ENCODE assay signal across 13 cellular contexts in the genomic region with DNA sequence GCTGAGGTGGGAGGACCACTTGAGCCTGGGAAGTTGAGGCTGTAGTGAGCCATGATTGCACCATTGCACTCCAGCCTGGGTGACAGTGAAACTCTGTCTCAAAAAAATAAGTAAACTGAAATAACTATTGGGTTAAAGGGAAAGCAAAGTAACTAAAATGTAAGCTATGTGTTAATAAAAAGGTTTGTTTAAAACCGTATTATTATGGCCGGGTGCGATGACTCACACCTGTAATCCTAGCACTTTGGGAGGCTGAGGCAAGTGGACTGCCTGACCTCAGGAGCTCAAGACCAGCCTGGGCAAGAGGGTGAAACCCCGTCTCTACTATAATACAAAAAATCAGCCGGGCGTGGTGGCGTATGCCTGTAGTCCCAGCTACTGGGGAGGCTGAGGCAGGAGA. TPM values are rescaled to one million over a fixed set of nuclear protein-coding genes. Genes with fewer than 3 reads are reported as not detected.
DNase-seq lines count a peak whose midpoint lies in the region; ATAC-seq and TF ChIP-seq lines count a peak whose summit lies in the region.
"Had no signal": no experiment of that assay in that cellular context is flagged by ENCODE, and none has a peak within 500 bp of the region (broad histone marks: within the 10 kb centered on the region; RNA-seq: fewer than 3 reads in every experiment).

No MANE protein-coding gene starts in this region.

- H3K4me3 Mint-ChIP-seq in CD8-positive, alpha-beta T cell, result no peak overlapping the region
- no peak overlapping the region for H3K4me3 Mint-ChIP-seq in endodermal cell
- H3K4me3 Mint-ChIP-seq: CD14-positive monocyte; CD8-positive, alpha-beta memory T cell had no signal

- H3K9ac ChIP-seq in PC-3 (ENCODE audit: low read length) (no peak overlapping the region), endodermal cell (ENCODE audit: extremely low read depth, low read length, poor library complexity, severe bottlenecking) (no peak overlapping the region)

- no peak overlapping the region for H3K27ac ChIP-seq in CD8-positive, alpha-beta T cell (ENCODE audit: low read depth, low read length)
- H3K27ac ChIP-seq in PC-3 (ENCODE audit: low read length) (peak overlapping the region; percentile 53), endodermal cell (ENCODE audit: low read depth, low read length) (no peak overlapping the region), tibial nerve (no peak overlapping the region)
- H3K27ac ChIP-seq: HL-60 had no signal

- WGBS in endodermal cell (ENCODE audit: insufficient coverage in 1 of 2, insufficient read length in 1 of 2), 2 experiments, result 96 to 98% methylated on average over 6 to 7 of the region's 7 CpGs
- 89 to 96% methylated on average over 7 of the region's 7 CpGs for WGBS in tibial nerve, 2 donors

- CTCF ChIA-PET in CD8-positive, alpha-beta T cell (lab: Charles Lee), result interaction anchor here (1.2 kb wide), 1 partner anchor 155 kb away, joined by 3 read pairs; no protein-coding TSS in a partner anchor
- CTCF ChIA-PET in PC-3 (lab: Charles Lee), result no interaction called here

- H2AFZ ChIP-seq in PC-3 (ENCODE audit: low read length), result no peak overlapping the region

- peaks cover 7% of the 10 kb centered on the region for H3F3A ChIP-seq in PC-3 (ENCODE audit: low read length, unreplicated experiment)

- H3K4me1 Mint-ChIP-seq in CD8-positive, alpha-beta T cell (ENCODE audit: low read depth), result no peaks in the 10 kb centered on the region
- no peaks in the 10 kb centered on the region for H3K4me1 Mint-ChIP-seq in endodermal cell
- H3K4me1 Mint-ChIP-seq: CD14-positive monocyte; CD8-positive, alpha-beta memory T cell had no signal

- H3K9me2 ChIP-seq in PC-3 (replicated peaks; ENCODE audit: low read length), result no peaks in the 10 kb centered on the region

- peak overlapping the region; percentile 70 for H3K27ac Mint-ChIP-seq in CD8-positive, alpha-beta T cell
- no peak overlapping the region for H3K27ac Mint-ChIP-seq in endodermal cell

- H3K4me3 ChIP-seq in CD8-positive, alpha-beta T cell (ENCODE audit: low read depth, low read length), result no peak overlapping the region
- H3K4me3 ChIP-seq in PC-3 (ENCODE audit: low read length) (no peak overlapping the region), endodermal cell (ENCODE audit: low read length) (no peak overlapping the region), tibial nerve (no peak overlapping the region)
- H3K4me3 ChIP-seq: K562 had no signal

- no peak for TF ChIP-seq CTCF in CD8-positive, alpha-beta T cell (IDR thresholded peaks at IDR 0.05)
- no peak for TF ChIP-seq CTCF in PC-3 (conservative IDR thresholded peaks at IDR 0.05; ENCODE audit: low read depth, low read length)
- TF ChIP-seq CTCF in endodermal cell (conservative IDR thresholded peaks at IDR 0.05), result no peak
- no peak for TF ChIP-seq CTCF in tibial nerve (IDR thresholded peaks at IDR 0.05)

- no peak for TF ChIP-seq POLR2A in tibial nerve (IDR thresholded peaks at IDR 0.05)

- intact Hi-C loops in CD8-positive, alpha-beta T cell (cut with DNase I, micrococcal nuclease), result no loop called here
- intact Hi-C loops in PC-3 (cut with micrococcal nuclease), result no loop called here

- no peaks in the 10 kb centered on the region for H3K27me3 Mint-ChIP-seq in CD8-positive, alpha-beta T cell (ENCODE audit: low read depth)
- no peaks in the 10 kb centered on the region for H3K27me3 Mint-ChIP-seq in endodermal cell (ENCODE audit: insufficient read depth)
- H3K27me3 Mint-ChIP-seq: CD8-positive, alpha-beta memory T cell had no signal

- H3K79me2 ChIP-seq in PC-3 (ENCODE audit: low read length), result no peaks in the 10 kb centered on the region; the same call in 1 of the 2 replicates

- peak overlapping the region; percentile 30 for H3K4me2 ChIP-seq in PC-3 (ENCODE audit: low read length)

- POLR2A ChIA-PET in CD8-positive, alpha-beta T cell (lab: Charles Lee), result no interaction called here
- POLR2A ChIA-PET in PC-3 (lab: Charles Lee; ENCODE audit: unreplicated experiment), result interaction anchor here (0.5 to 1.0 kb wide), 3 partner anchors 9 to 65 kb away, joined by 3 to 5 read pairs (median 5); a partner anchor contains a TSS

- ATAC-seq in CD8-positive, alpha-beta T cell, result no peak
- ATAC-seq in PC-3 (peak; percentile 33), HG03457 (IDR thresholded peaks at IDR 0.05; ENCODE audit: unreplicated experiment) (no peak)
- ATAC-seq: K562 had no signal

- TF ChIP-seq EP300 in tibial nerve (IDR thresholded peaks at IDR 0.05), result no peak

- H3K9me3 Mint-ChIP-seq in CD8-positive, alpha-beta T cell, result no peaks in the 10 kb centered on the region
- no peaks in the 10 kb centered on the region for H3K9me3 Mint-ChIP-seq in endodermal cell
- H3K9me3 Mint-ChIP-seq: CD14-positive monocyte; CD8-positive, alpha-beta memory T cell had no signal

- H3K36me3 Mint-ChIP-seq in CD8-positive, alpha-beta T cell, result peaks cover 87% of the 10 kb centered on the region
- H3K36me3 Mint-ChIP-seq in endodermal cell (ENCODE audit: low read depth), result peaks cover 71% of the 10 kb centered on the region

- H4K20me1 ChIP-seq in PC-3 (ENCODE audit: low read length), result peaks cover 4% of the 10 kb centered on the region; the same call in 1 of the 2 replicates

- no peaks in the 10 kb centered on the region for H3K4me1 ChIP-seq in CD8-positive, alpha-beta T cell (ENCODE audit: insufficient read depth, low read length)
- peaks cover 61% of the 10 kb centered on the region for H3K4me1 ChIP-seq in PC-3 (ENCODE audit: insufficient read depth, low read length)
- H3K4me1 ChIP-seq in endodermal cell (ENCODE audit: control insufficient read depth, insufficient read depth, low read length), result no peaks in the 10 kb centered on the region
- H3K4me1 ChIP-seq in tibial nerve, result no peaks in the 10 kb centered on the region
- H3K4me1 ChIP-seq: BE2C had no signal

- H3K36me3 ChIP-seq in CD8-positive, alpha-beta T cell (ENCODE audit: insufficient read depth, low read length), result peaks cover 51% of the 10 kb centered on the region
- H3K36me3 ChIP-seq in PC-3 (ENCODE audit: low read depth, low read length), result peaks cover 48% of the 10 kb centered on the region
- H3K36me3 ChIP-seq in endodermal cell (ENCODE audit: control insufficient read depth, insufficient read depth, low read length), result peaks cover 85% of the 10 kb centered on the region
- H3K36me3 ChIP-seq in tibial nerve, result peaks cover 0 to 99% (median 21%) of the 10 kb centered on the region in 3 donors

- H3K27me3 ChIP-seq in CD8-positive, alpha-beta T cell (ENCODE audit: insufficient read depth, low read length), result no peaks in the 10 kb centered on the region
- H3K27me3 ChIP-seq in PC-3 (ENCODE audit: low read length) (no peaks in the 10 kb centered on the region), endodermal cell (ENCODE audit: control insufficient read depth, insufficient read depth, low read length, poor library complexity, severe bottlenecking) (no peaks in the 10 kb centered on the region), tibial nerve (no peaks in the 10 kb centered on the region)
- H3K27me3 ChIP-seq: BE2C had no signal

- BruUV-seq in PC-3 (replicated peaks; lab: Mats Ljungman, UMichigan), result no TSS peak

- H3K9me3 ChIP-seq in CD8-positive, alpha-beta T cell (ENCODE audit: low read length), result no peaks in the 10 kb centered on the region
- no peaks in the 10 kb centered on the region for H3K9me3 ChIP-seq in PC-3 (ENCODE audit: low read length)
- H3K9me3 ChIP-seq in endodermal cell (ENCODE audit: control insufficient read depth, low read length), result no peaks in the 10 kb centered on the region
- H3K9me3 ChIP-seq in tibial nerve, result no peaks in the 10 kb centered on the region
- H3K9me3 ChIP-seq: BE2C had no signal

- DNase-seq in CD8-positive, alpha-beta T cell, result no peak
- DNase-seq in HCEC 1CT, result peak; percentile 18
- peak; percentile 64 for DNase-seq in PC-3
- peak; percentile 13 for DNase-seq in endodermal cell
- no peak for DNase-seq in tibial nerve (ENCODE audit: low spot score in 2 of 2)
- DNase-seq in COLO829 (ENCODE audit: low spot score), result no peak
- DNase-seq: BE2C; CD8-positive, alpha-beta memory T cell; DMS53 had no signal

RNA-seq across cellular contexts. Expression of a gene that starts 27.0 kb away (rescaled TPM):
- total RNA-seq in CD8-positive, alpha-beta T cell, result 10 to 100 TPM; 11.1 to 16.6 TPM
- total RNA-seq in PC-3 (2014; rRNA removed) (26.6 and 37.1 TPM in 2 replicates), endodermal cell (10 to 100 TPM; 42.4 TPM), tibial nerve (10 to 100 TPM; 15.5 to 41.1 (median 28.3) TPM)
- 41.4 TPM for polyA plus RNA-seq in endodermal cell (2013, experiment 1 of 2)
- 40.3 TPM for polyA plus RNA-seq in endodermal cell (2013, experiment 2 of 2)

RNA-seq across cellular contexts. Expression of a gene that starts 53.7 kb away (rescaled TPM):
- 10 to 100 TPM; 26.5 to 28.6 TPM for total RNA-seq in CD8-positive, alpha-beta T cell
- total RNA-seq in PC-3 (2014; rRNA removed) (49.2 and 89.9 TPM in 2 replicates), endodermal cell (10 to 100 TPM; 63.7 to 67.8 TPM), tibial nerve (10 to 100 TPM; 20.8 to 65.1 (median 34.6) TPM)
- polyA plus RNA-seq in endodermal cell (2013, experiment 1 of 2), result 98.9 TPM
- polyA plus RNA-seq in endodermal cell (2013, experiment 2 of 2), result 92.8 TPM

Comparison
In these comparisons a context has a peak if more than half of its experiments do, and no peak if none do; other contexts are left out.
1. DNase-seq: peak in HCEC 1CT (single experiment), PC-3 (single experiment) and endodermal cell (single experiment); none in CD8-positive, alpha-beta T cell (0 of 7), tibial nerve (0 of 2) and COLO829 (single experiment).